1 cellular context compared by ENCODE assay signal in the genomic region with DNA sequence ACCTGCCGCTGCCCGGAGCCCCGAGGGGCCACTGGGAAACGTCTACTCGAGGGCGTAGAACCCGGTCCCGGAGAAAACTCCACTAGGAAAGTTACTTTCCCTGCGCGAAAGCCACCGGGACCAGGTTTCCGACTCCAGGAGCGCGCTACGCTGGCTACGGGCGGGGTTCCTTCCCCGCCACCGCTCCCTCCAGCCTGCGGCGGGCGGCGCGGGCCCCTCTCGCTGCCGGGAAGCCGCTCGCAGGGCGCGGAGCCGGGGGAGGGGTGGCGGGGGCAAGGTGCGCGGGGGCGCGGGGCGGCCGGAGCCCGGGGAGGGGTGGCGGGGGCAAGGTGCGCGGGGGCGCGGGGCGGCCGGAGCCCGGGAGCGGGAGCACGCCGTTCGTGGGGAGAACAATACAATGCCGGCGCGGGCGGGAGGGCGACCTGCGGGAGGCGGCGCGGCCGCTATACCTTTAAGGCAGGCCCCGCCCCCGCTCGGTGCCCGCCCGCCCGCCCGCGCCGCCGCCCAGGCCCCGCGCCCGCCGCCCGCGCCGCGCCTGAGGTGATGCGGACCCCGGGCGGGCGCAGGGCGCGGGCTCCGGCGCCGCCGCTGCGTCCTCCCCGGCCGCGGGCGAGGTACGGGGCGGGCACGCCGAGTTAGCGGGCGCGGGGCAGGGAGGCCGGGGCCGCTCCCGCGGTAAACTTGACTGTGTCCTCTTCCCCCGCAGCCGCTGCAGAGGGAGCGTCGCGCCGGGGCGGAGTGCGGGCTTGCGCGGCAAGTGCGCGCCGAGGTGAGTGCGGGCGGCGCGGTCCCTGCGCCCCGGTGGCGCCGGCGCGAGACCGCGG.
TF ChIP-seq lines count a peak whose summit lies in the region.

No MANE protein-coding gene starts in this region.

TF ChIP-seq in HepG2, 621 proteins besides CTCF, POLR2A, EP300 and RAD21 (continued from another document and continues in another):
- TF ChIP-seq, protein P1, sequence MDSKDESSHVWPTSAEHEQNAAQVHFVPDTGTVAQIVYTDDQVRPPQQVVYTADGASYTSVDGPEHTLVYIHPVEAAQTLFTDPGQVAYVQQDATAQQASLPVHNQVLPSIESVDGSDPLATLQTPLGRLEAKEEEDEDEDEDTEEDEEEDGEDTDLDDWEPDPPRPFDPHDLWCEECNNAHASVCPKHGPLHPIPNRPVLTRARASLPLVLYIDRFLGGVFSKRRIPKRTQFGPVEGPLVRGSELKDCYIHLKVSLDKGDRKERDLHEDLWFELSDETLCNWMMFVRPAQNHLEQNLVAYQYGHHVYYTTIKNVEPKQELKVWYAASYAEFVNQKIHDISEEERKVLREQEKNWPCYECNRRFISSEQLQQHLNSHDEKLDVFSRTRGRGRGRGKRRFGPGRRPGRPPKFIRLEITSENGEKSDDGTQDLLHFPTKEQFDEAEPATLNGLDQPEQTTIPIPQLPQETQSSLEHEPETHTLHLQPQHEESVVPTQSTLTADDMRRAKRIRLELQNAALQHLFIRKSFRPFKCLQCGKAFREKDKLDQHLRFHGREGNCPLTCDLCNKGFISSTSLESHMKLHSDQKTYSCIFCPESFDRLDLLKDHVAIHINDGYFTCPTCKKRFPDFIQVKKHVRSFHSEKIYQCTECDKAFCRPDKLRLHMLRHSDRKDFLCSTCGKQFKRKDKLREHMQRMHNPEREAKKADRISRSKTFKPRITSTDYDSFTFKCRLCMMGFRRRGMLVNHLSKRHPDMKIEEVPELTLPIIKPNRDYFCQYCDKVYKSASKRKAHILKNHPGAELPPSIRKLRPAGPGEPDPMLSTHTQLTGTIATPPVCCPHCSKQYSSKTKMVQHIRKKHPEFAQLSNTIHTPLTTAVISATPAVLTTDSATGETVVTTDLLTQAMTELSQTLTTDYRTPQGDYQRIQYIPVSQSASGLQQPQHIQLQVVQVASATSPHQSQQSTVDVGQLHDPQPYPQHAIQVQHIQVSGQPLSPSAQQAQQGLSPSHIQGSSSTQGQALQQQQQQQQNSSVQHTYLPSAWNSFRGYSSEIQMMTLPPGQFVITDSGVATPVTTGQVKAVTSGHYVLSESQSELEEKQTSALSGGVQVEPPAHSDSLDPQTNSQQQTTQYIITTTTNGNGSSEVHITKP (CRISPR knock-in tag; IDR thresholded peaks at IDR 0.05; ENCODE audit: low read depth), result no peak
- no peak for TF ChIP-seq CHCHD3 (CRISPR knock-in tag; IDR thresholded peaks at IDR 0.05)
- no peak for TF ChIP-seq ZNF605 (CRISPR knock-in tag; IDR thresholded peaks at IDR 0.05)
- TF ChIP-seq NFRKB (IDR thresholded peaks at IDR 0.05), result no peak
- no peak for TF ChIP-seq ZNF570 (CRISPR knock-in tag; IDR thresholded peaks at IDR 0.05; ENCODE audit: borderline replicate concordance)
- no peak for TF ChIP-seq ZFP62 (CRISPR knock-in tag; IDR thresholded peaks at IDR 0.05)
- no peak for TF ChIP-seq FOXA1 (IDR thresholded peaks at IDR 0.05)
- no peak for TF ChIP-seq FOXA1 (CRISPR knock-in tag; IDR thresholded peaks at IDR 0.05)
- TF ChIP-seq ZSCAN20 (CRISPR knock-in tag; IDR thresholded peaks at IDR 0.05; ENCODE audit: borderline replicate concordance), result peak; percentile 86; the same call in 1 of the 2 replicates
- TF ChIP-seq HIVEP1 (CRISPR knock-in tag; IDR thresholded peaks at IDR 0.05), result peak; percentile 63
- TF ChIP-seq ZNF225 (CRISPR knock-in tag; IDR thresholded peaks at IDR 0.05), result no peak; the same call in 1 of the 2 replicates
- peak; percentile 4; the same call in 1 of the 2 replicates for TF ChIP-seq RFXANK (CRISPR knock-in tag; IDR thresholded peaks at IDR 0.05)
- TF ChIP-seq IRF2 (CRISPR knock-in tag; IDR thresholded peaks at IDR 0.05), result no peak
- no peak for TF ChIP-seq ZNF567 (CRISPR knock-in tag; IDR thresholded peaks at IDR 0.05; ENCODE audit: borderline replicate concordance)
- TF ChIP-seq ZC3H4 (CRISPR knock-in tag; IDR thresholded peaks at IDR 0.05; ENCODE audit: borderline replicate concordance), result no peak
- no peak for TF ChIP-seq LCORL (IDR thresholded peaks at IDR 0.05)
- TF ChIP-seq LCORL (CRISPR knock-in tag; IDR thresholded peaks at IDR 0.05), result no peak
- no peak for TF ChIP-seq ZNF468 (CRISPR knock-in tag; IDR thresholded peaks at IDR 0.05)
- TF ChIP-seq, protein P2, sequence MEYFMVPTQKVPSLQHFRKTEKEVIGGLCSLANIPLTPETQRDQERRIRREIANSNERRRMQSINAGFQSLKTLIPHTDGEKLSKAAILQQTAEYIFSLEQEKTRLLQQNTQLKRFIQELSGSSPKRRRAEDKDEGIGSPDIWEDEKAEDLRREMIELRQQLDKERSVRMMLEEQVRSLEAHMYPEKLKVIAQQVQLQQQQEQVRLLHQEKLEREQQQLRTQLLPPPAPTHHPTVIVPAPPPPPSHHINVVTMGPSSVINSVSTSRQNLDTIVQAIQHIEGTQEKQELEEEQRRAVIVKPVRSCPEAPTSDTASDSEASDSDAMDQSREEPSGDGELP (IDR thresholded peaks at IDR 0.05; ENCODE audit: borderline replicate concordance, low read depth), result no peak
- TF ChIP-seq, protein P3, sequence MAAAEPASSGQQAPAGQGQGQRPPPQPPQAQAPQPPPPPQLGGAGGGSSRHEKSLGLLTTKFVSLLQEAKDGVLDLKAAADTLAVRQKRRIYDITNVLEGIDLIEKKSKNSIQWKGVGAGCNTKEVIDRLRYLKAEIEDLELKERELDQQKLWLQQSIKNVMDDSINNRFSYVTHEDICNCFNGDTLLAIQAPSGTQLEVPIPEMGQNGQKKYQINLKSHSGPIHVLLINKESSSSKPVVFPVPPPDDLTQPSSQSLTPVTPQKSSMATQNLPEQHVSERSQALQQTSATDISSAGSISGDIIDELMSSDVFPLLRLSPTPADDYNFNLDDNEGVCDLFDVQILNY (CRISPR knock-in tag; conservative IDR thresholded peaks at IDR 0.05), result no peak
- TF ChIP-seq SPEN (CRISPR knock-in tag; IDR thresholded peaks at IDR 0.05; ENCODE audit: low read depth), result no peak
- no peak for TF ChIP-seq IKZF1 (IDR thresholded peaks at IDR 0.05)
- TF ChIP-seq ZNF234 (CRISPR knock-in tag; conservative IDR thresholded peaks at IDR 0.05), result no peak
- no peak for TF ChIP-seq ZBTB42 (CRISPR knock-in tag; IDR thresholded peaks at IDR 0.05)
- no peak for TF ChIP-seq MTF1 (CRISPR knock-in tag; IDR thresholded peaks at IDR 0.05)
- peak; percentile 46; the same call in 1 of the 2 replicates for TF ChIP-seq ZBTB7A (CRISPR knock-in tag; IDR thresholded peaks at IDR 0.05)
- TF ChIP-seq ZBTB38 (CRISPR knock-in tag; IDR thresholded peaks at IDR 0.05), result peak; percentile 42; the same call in 1 of the 2 replicates
- TF ChIP-seq, protein P4, sequence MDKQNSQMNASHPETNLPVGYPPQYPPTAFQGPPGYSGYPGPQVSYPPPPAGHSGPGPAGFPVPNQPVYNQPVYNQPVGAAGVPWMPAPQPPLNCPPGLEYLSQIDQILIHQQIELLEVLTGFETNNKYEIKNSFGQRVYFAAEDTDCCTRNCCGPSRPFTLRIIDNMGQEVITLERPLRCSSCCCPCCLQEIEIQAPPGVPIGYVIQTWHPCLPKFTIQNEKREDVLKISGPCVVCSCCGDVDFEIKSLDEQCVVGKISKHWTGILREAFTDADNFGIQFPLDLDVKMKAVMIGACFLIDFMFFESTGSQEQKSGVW (CRISPR knock-in tag; IDR thresholded peaks at IDR 0.05; ENCODE audit: borderline replicate concordance), result no peak
- TF ChIP-seq TCF12 (IDR thresholded peaks at IDR 0.05), result no peak
- TF ChIP-seq TCF12 (CRISPR knock-in tag; IDR thresholded peaks at IDR 0.05), result no peak
- TF ChIP-seq ZNF101 (CRISPR knock-in tag; IDR thresholded peaks at IDR 0.05; ENCODE audit: borderline replicate concordance, low read depth), result no peak
- TF ChIP-seq NRL (CRISPR knock-in tag; IDR thresholded peaks at IDR 0.05; ENCODE audit: borderline replicate concordance), result peak; percentile 60; the same call in 1 of the 2 replicates
- TF ChIP-seq, protein P5, sequence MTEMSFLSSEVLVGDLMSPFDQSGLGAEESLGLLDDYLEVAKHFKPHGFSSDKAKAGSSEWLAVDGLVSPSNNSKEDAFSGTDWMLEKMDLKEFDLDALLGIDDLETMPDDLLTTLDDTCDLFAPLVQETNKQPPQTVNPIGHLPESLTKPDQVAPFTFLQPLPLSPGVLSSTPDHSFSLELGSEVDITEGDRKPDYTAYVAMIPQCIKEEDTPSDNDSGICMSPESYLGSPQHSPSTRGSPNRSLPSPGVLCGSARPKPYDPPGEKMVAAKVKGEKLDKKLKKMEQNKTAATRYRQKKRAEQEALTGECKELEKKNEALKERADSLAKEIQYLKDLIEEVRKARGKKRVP (CRISPR knock-in tag; IDR thresholded peaks at IDR 0.05), result no peak
- TF ChIP-seq, protein P6, sequence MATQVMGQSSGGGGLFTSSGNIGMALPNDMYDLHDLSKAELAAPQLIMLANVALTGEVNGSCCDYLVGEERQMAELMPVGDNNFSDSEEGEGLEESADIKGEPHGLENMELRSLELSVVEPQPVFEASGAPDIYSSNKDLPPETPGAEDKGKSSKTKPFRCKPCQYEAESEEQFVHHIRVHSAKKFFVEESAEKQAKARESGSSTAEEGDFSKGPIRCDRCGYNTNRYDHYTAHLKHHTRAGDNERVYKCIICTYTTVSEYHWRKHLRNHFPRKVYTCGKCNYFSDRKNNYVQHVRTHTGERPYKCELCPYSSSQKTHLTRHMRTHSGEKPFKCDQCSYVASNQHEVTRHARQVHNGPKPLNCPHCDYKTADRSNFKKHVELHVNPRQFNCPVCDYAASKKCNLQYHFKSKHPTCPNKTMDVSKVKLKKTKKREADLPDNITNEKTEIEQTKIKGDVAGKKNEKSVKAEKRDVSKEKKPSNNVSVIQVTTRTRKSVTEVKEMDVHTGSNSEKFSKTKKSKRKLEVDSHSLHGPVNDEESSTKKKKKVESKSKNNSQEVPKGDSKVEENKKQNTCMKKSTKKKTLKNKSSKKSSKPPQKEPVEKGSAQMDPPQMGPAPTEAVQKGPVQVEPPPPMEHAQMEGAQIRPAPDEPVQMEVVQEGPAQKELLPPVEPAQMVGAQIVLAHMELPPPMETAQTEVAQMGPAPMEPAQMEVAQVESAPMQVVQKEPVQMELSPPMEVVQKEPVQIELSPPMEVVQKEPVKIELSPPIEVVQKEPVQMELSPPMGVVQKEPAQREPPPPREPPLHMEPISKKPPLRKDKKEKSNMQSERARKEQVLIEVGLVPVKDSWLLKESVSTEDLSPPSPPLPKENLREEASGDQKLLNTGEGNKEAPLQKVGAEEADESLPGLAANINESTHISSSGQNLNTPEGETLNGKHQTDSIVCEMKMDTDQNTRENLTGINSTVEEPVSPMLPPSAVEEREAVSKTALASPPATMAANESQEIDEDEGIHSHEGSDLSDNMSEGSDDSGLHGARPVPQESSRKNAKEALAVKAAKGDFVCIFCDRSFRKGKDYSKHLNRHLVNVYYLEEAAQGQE (IDR thresholded peaks at IDR 0.05; ENCODE audit: borderline replicate concordance in 1 of 2, low read depth in 1 of 2, low read length in 2 of 2), result no peak
- TF ChIP-seq, protein P7, sequence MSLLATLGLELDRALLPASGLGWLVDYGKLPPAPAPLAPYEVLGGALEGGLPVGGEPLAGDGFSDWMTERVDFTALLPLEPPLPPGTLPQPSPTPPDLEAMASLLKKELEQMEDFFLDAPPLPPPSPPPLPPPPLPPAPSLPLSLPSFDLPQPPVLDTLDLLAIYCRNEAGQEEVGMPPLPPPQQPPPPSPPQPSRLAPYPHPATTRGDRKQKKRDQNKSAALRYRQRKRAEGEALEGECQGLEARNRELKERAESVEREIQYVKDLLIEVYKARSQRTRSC (CRISPR knock-in tag; IDR thresholded peaks at IDR 0.05; ENCODE audit: low read depth), result no peak
- TF ChIP-seq RCOR2 (CRISPR knock-in tag; IDR thresholded peaks at IDR 0.05), result no peak
- no peak for TF ChIP-seq RFX1 (IDR thresholded peaks at IDR 0.05)
- no peak for TF ChIP-seq NR1H2 (CRISPR knock-in tag; IDR thresholded peaks at IDR 0.05; ENCODE audit: borderline replicate concordance, low read depth)
- TF ChIP-seq THYN1 (CRISPR knock-in tag; IDR thresholded peaks at IDR 0.05; ENCODE audit: borderline replicate concordance, low read depth), result no peak
